In genomic region chr6:134932535-134933470, GRCh38 we compare ENCODE assay signal across 18 cellular contexts. TPM values are rescaled to one million over a fixed set of nuclear protein-coding genes. Genes with fewer than 3 reads are reported as not detected.
DNase-seq lines count a peak whose midpoint lies in the region; ATAC-seq, FAIRE-seq and TF ChIP-seq lines count a peak whose summit lies in the region.
"Had no signal": no experiment of that assay in that cellular context is flagged by ENCODE, and none has a peak within 500 bp of the region (broad histone marks: within the 10 kb centered on the region; RNA-seq: fewer than 3 reads in every experiment).

No MANE protein-coding gene starts in this region.

- peak overlapping the region; percentile 4 for H3K27ac Mint-ChIP-seq in stimulated activated naive CD8-positive, alpha-beta T cell treated with anti-CD3 and anti-CD28 coated beads, Interleukin-15, Interleukin-2, amounts not matched to agents 100 ng/mL and 50 ng/mL, for 24 hours
- H3K27ac Mint-ChIP-seq in stimulated activated naive CD8-positive, alpha-beta T cell treated with anti-CD3 and anti-CD28 coated beads, Interleukin-15, amount 100 ng/mL, for 72 hours, result peak overlapping the region in 1 of 2 donors; percentile 68
- H3K27ac Mint-ChIP-seq: B cell; CD8-positive, alpha-beta T cell; HFFc6 had no signal

- H3K27me3 ChIP-seq in parathyroid adenoma (ENCODE audit: control insufficient read depth, insufficient read depth, low read length) (no peaks in the 10 kb centered on the region), body of pancreas (no peaks in the 10 kb centered on the region), gastroesophageal sphincter (no peaks in the 10 kb centered on the region)
- H3K27me3 ChIP-seq: BLaER1 treated with 17β-estradiol and CSF1 and Interleukin-3, amounts not matched to agents 10 nM and 100 nM had no signal

- ATAC-seq in stimulated activated naive CD8-positive, alpha-beta T cell treated with anti-CD3 and anti-CD28 coated beads, Interleukin-15, amount 100 ng/mL, for 72 hours, result no peak
- peak; percentile 3 for ATAC-seq in left lobe of liver
- ATAC-seq in body of pancreas, result no peak
- no peak for ATAC-seq in gastroesophageal sphincter
- ATAC-seq: CD8-positive, alpha-beta T cell; HCT116 had no signal

- no peaks in the 10 kb centered on the region for H3K27me3 Mint-ChIP-seq in stimulated activated naive CD8-positive, alpha-beta T cell treated with anti-CD3 and anti-CD28 coated beads, Interleukin-15, Interleukin-2, amounts not matched to agents 100 ng/mL and 50 ng/mL, for 24 hours
- no peaks in the 10 kb centered on the region for H3K27me3 Mint-ChIP-seq in stimulated activated naive CD8-positive, alpha-beta T cell treated with anti-CD3 and anti-CD28 coated beads, Interleukin-15, amount 100 ng/mL, for 72 hours
- H3K27me3 Mint-ChIP-seq: B cell had no signal

- H3K36me3 ChIP-seq in parathyroid adenoma (ENCODE audit: control insufficient read depth, insufficient read depth, low read length) (no peaks in the 10 kb centered on the region), body of pancreas (replicated peaks in 1 of 2; ENCODE audit: insufficient read depth in 1 of 2, low read depth in 2 of 2) (no peaks in the 10 kb centered on the region), gastroesophageal sphincter (peaks cover 0 to 19% of the 10 kb centered on the region in 2 donors)
- H3K36me3 ChIP-seq: BLaER1 treated with 17β-estradiol and CSF1 and Interleukin-3, amounts not matched to agents 10 nM and 100 nM had no signal

- H3K4me2 ChIP-seq in parathyroid adenoma (ENCODE audit: low read length), result no peak overlapping the region
- H3K4me2 ChIP-seq: BLaER1 treated with 17β-estradiol and CSF1 and Interleukin-3, amounts not matched to agents 10 nM and 100 nM had no signal

- H3K4me1 ChIP-seq in parathyroid adenoma, result peaks cover 50% of the 10 kb centered on the region
- no peaks in the 10 kb centered on the region for H3K4me1 ChIP-seq in body of pancreas
- peaks cover 2 to 11% (median 8%) of the 10 kb centered on the region in 3 donors for H3K4me1 ChIP-seq in gastroesophageal sphincter

- H3K9ac ChIP-seq in parathyroid adenoma, result no peak overlapping the region
- H3K9ac ChIP-seq: BLaER1 treated with 17β-estradiol and CSF1 and Interleukin-3, amounts not matched to agents 10 nM and 100 nM; GM23248 had no signal

- no peak for TF ChIP-seq POLR2A in GM12891 (IDR thresholded peaks at IDR 0.05; ENCODE audit: low read depth, low read length)
- TF ChIP-seq POLR2A in body of pancreas (IDR thresholded peaks at IDR 0.05), result no peak
- no peak for TF ChIP-seq POLR2A in gastroesophageal sphincter (IDR thresholded peaks at IDR 0.05)

- H3K4me3 ChIP-seq in parathyroid adenoma (ENCODE audit: low read depth, low read length) (no peak overlapping the region), body of pancreas (no peak overlapping the region), gastroesophageal sphincter (no peak overlapping the region)
- H3K4me3 ChIP-seq: BLaER1 treated with 17β-estradiol and CSF1 and Interleukin-3, amounts not matched to agents 10 nM and 100 nM; GM23248 had no signal

- H3K9me3 ChIP-seq in parathyroid adenoma (ENCODE audit: control insufficient read depth, low read length), result no peaks in the 10 kb centered on the region
- H3K9me3 ChIP-seq in body of pancreas, result no peaks in the 10 kb centered on the region
- no peaks in the 10 kb centered on the region for H3K9me3 ChIP-seq in gastroesophageal sphincter
- H3K9me3 ChIP-seq: BLaER1 treated with 17β-estradiol and CSF1 and Interleukin-3, amounts not matched to agents 10 nM and 100 nM had no signal

- no peak for TF ChIP-seq EP300 in gastroesophageal sphincter (IDR thresholded peaks at IDR 0.05)

- H3K79me2 ChIP-seq in parathyroid adenoma, result no peaks in the 10 kb centered on the region

- peak overlapping the region; percentile 66 for H3K27ac ChIP-seq in parathyroid adenoma
- no peak overlapping the region for H3K27ac ChIP-seq in body of pancreas
- no peak overlapping the region for H3K27ac ChIP-seq in gastroesophageal sphincter
- H3K27ac ChIP-seq: BLaER1 treated with 17β-estradiol and CSF1 and Interleukin-3, amounts not matched to agents 10 nM and 100 nM; GM23248 had no signal

- H3K9me3 Mint-ChIP-seq in stimulated activated naive CD8-positive, alpha-beta T cell treated with anti-CD3 and anti-CD28 coated beads, Interleukin-15, Interleukin-2, amounts not matched to agents 100 ng/mL and 50 ng/mL, for 24 hours, result no peaks in the 10 kb centered on the region
- H3K9me3 Mint-ChIP-seq in stimulated activated naive CD8-positive, alpha-beta T cell treated with anti-CD3 and anti-CD28 coated beads, Interleukin-15, amount 100 ng/mL, for 72 hours, result no peaks in the 10 kb centered on the region
- H3K9me3 Mint-ChIP-seq: CD8-positive, alpha-beta T cell; HFFc6 had no signal

- WGBS in body of pancreas, 2 donors, result 84 to 86% methylated on average over 10 to 11 of the region's 11 CpGs
- WGBS in gastroesophageal sphincter (ENCODE audit: low coverage in 1 of 2), 2 donors, result 67 to 88% methylated on average over 1 to 5 of the region's 11 CpGs

- FAIRE-seq in GM12891 (lab: Jason Lieb, UNC), result no peak
- FAIRE-seq: GM19239 had no signal

- H3K4me3 Mint-ChIP-seq in stimulated activated naive CD8-positive, alpha-beta T cell treated with anti-CD3 and anti-CD28 coated beads, Interleukin-15, Interleukin-2, amounts not matched to agents 100 ng/mL and 50 ng/mL, for 24 hours, result no peak overlapping the region
- H3K4me3 Mint-ChIP-seq in stimulated activated naive CD8-positive, alpha-beta T cell treated with anti-CD3 and anti-CD28 coated beads, Interleukin-15, amount 100 ng/mL, for 72 hours, result no peak overlapping the region
- H3K4me3 Mint-ChIP-seq: B cell; CD8-positive, alpha-beta T cell; HFFc6 had no signal

- no peak for DNase-seq in stimulated activated naive CD8-positive, alpha-beta T cell treated with anti-CD3 and anti-CD28 coated beads, Interleukin-15, amount 100 ng/mL, for 72 hours
- DNase-seq in left lobe of liver (ENCODE audit: low spot score) (no peak), GM12891 (ENCODE audit: insufficient read length, low spot score) (no peak), body of pancreas (no peak)
- DNase-seq: Calu3; CD8-positive, alpha-beta T cell; DMS79 treated with DMSO at 0.1 percent for 48 hours; GF-D8; GM23248; H7 had no signal

- peaks cover 14% of the 10 kb centered on the region for H3K4me1 Mint-ChIP-seq in stimulated activated naive CD8-positive, alpha-beta T cell treated with anti-CD3 and anti-CD28 coated beads, Interleukin-15, Interleukin-2, amounts not matched to agents 100 ng/mL and 50 ng/mL, for 24 hours (ENCODE audit: low read depth)
- H3K4me1 Mint-ChIP-seq in stimulated activated naive CD8-positive, alpha-beta T cell treated with anti-CD3 and anti-CD28 coated beads, Interleukin-15, amount 100 ng/mL, for 72 hours, result peaks cover 22% of the 10 kb centered on the region
- H3K4me1 Mint-ChIP-seq: B cell had no signal

- TF ChIP-seq CTCF in parathyroid adenoma (IDR thresholded peaks at IDR 0.05), result no peak
- no peak for TF ChIP-seq CTCF in body of pancreas (IDR thresholded peaks at IDR 0.05)
- TF ChIP-seq CTCF in gastroesophageal sphincter (IDR thresholded peaks at IDR 0.05), result no peak

- H3K36me3 Mint-ChIP-seq in stimulated activated naive CD8-positive, alpha-beta T cell treated with anti-CD3 and anti-CD28 coated beads, Interleukin-15, Interleukin-2, amounts not matched to agents 100 ng/mL and 50 ng/mL, for 24 hours (ENCODE audit: low read depth), result no peaks in the 10 kb centered on the region

- H2AFZ ChIP-seq in parathyroid adenoma, result peak overlapping the region; percentile 57
- H2AFZ ChIP-seq: GM23248 had no signal

- intact Hi-C loops in body of pancreas (cut with DNase I), result no loop called here

TF ChIP-seq in GM12891, 5 proteins besides CTCF, POLR2A, EP300 and RAD21:
- TF ChIP-seq TAF1 (IDR thresholded peaks at IDR 0.05; ENCODE audit: low read depth, low read length) (no peak), POLR2AphosphoS5 (IDR thresholded peaks at IDR 0.05; ENCODE audit: low read depth, low read length) (no peak)

RNA-seq across cellular contexts. Expression of gene ALDH8A1, which starts 17.1 kb away (rescaled TPM):
- total RNA-seq in left lobe of liver (174 TPM), body of pancreas (under 1 TPM; 0.26 to 0.66 TPM), gastroesophageal sphincter (10 to 100 TPM in 1 of 4 donors, 1 to 10 TPM in 3; 1.2 to 21.8 (median 2.5) TPM)
- polyA plus RNA-seq in GM12891 (2012; ENCODE audit: low read depth, missing spikeins), result 0.10 TPM
- total RNA-seq: GM23248, HFFc6 had no signal
- polyA plus RNA-seq: GM23248 had no signal
